14 cellular contexts compared by ENCODE assay signal in genomic region chrX:96835660-96836289, GRCh38. TPM values are rescaled to one million over a fixed set of nuclear protein-coding genes. Genes with fewer than 3 reads are reported as not detected.
DNase-seq lines count a peak whose midpoint lies in the region; ATAC-seq and TF ChIP-seq lines count a peak whose summit lies in the region.
"Had no signal": no experiment of that assay in that cellular context is flagged by ENCODE, and none has a peak within 500 bp of the region (broad histone marks: within the 10 kb centered on the region; RNA-seq: fewer than 3 reads in every experiment).

No MANE protein-coding gene starts in this region.

- no peaks in the 10 kb centered on the region for H3K9me3 ChIP-seq in left ventricle myocardium inferior (replicated peaks)

- H3K36me3 ChIP-seq in left ventricle myocardium inferior = no peaks in the 10 kb centered on the region

- H3K27me3 ChIP-seq in left ventricle myocardium inferior (ENCODE audit: low read depth) = no peaks in the 10 kb centered on the region

- intact Hi-C loops in left ventricle myocardium inferior (cut with micrococcal nuclease) = no loop called here

- H3K4me1 ChIP-seq in left ventricle myocardium inferior = no peaks in the 10 kb centered on the region

- TF ChIP-seq CTCF in left ventricle myocardium inferior (IDR thresholded peaks at IDR 0.05; ENCODE audit: borderline replicate concordance) = no peak

- no peak overlapping the region for H3K4me3 ChIP-seq in left ventricle myocardium inferior

- TF ChIP-seq POLR2A in GM18505 (IDR thresholded peaks at IDR 0.05; ENCODE audit: borderline replicate concordance, extremely low read depth, insufficient read depth, insufficient read length) = no peak

- ATAC-seq in GM18505 (IDR thresholded peaks at IDR 0.05; ENCODE audit: unreplicated experiment) (peak; percentile 82), GM19468 (IDR thresholded peaks at IDR 0.05; ENCODE audit: extremely low read depth, unreplicated experiment) (peak; percentile 70), HG02938 (IDR thresholded peaks at IDR 0.05; ENCODE audit: unreplicated experiment) (peak; percentile 84), HG03565 (IDR thresholded peaks at IDR 0.05; ENCODE audit: unreplicated experiment) (peak; percentile 74)

- no peak for DNase-seq in left ventricle myocardium inferior
- DNase-seq in NCI-H2029 (lab: John Stamatoyannopoulos, UW) = no peak
- no peak for DNase-seq in anterior cingulate cortex (lab: John Stamatoyannopoulos, UW)
- DNase-seq in stimulated activated CD4-positive, alpha-beta T cell treated with anti-CD3 and anti-CD28 coated beads, Interleukin-1b, Interleukin-23, amount 100 ng/mL, for 48 hours = no peak
- DNase-seq: activated T-cell treated with anti-CD3 and anti-CD28 coated beads for 4 hours; AML-193; NCI-H1105 treated with DMSO at 0.1 percent for 48 hours; NK-92 treated with Interleukin-12 subunit alpha and Interleukin-12 subunit beta, amount 100 ng/mL, for 24 hours; retina; T-helper 9 cell had no signal

- H3K27ac ChIP-seq in left ventricle myocardium inferior (replicated peaks) = no peak overlapping the region

RNA-seq across cellular contexts. Expression of gene RPA4, which starts 47.9 kb away (rescaled TPM):
- not detected for total RNA-seq in left ventricle myocardium inferior
